ENCODE assay signal across 29 cellular contexts in genomic region chr15:59329091-59329490, GRCh38. TPM values are rescaled to one million over a fixed set of nuclear protein-coding genes. Genes with fewer than 3 reads are reported as not detected.
A peak's percentile ranks its signal among the peaks of the same experiment; 100 is the strongest.
DNase-seq lines count a peak whose midpoint lies in the region; ATAC-seq, FAIRE-seq and TF ChIP-seq lines count a peak whose summit lies in the region.
"Had no signal": no experiment of that assay in that cellular context is flagged by ENCODE, and none has a peak within 500 bp of the region (broad histone marks: within the 10 kb centered on the region; RNA-seq: fewer than 3 reads in every experiment).

No MANE protein-coding gene starts in this region.

- no peaks in the 10 kb centered on the region for H3K9me3 Mint-ChIP-seq in Calu3 (ENCODE audit: low read depth, unreplicated experiment)
- no peaks in the 10 kb centered on the region for H3K9me3 Mint-ChIP-seq in astrocyte (ENCODE audit: unreplicated experiment)
- H3K9me3 Mint-ChIP-seq: activated naive CD8-positive, alpha-beta T cell treated with anti-CD3 and anti-CD28 coated beads, Interleukin-2, amount 50 U/mL, for 24 hours; HFFc6; naive thymus-derived CD4-positive, alpha-beta T cell; stimulated activated naive CD8-positive, alpha-beta T cell treated with anti-CD3 and anti-CD28 coated beads, Interleukin-15, Interleukin-2, amounts not matched to agents 100 ng/mL and 50 ng/mL, for 24 hours had no signal

- peaks cover 96% of the 10 kb centered on the region for H3K79me2 ChIP-seq in astrocyte (ENCODE audit: insufficient read depth, low read length)

- no peak for TF ChIP-seq POLR2A in right lobe of liver (IDR thresholded peaks at IDR 0.05)

- FAIRE-seq in astrocyte (lab: Jason Lieb, UNC), result no peak
- FAIRE-seq: bronchial epithelial cell, G401.6, HTR-8/SVneo had no signal

- intact Hi-C loops in Calu3 (cut with micrococcal nuclease; ENCODE audit: unreplicated experiment) (loop anchor here (1.0 kb wide), 1 partner anchor 78 kb away; no protein-coding TSS in a partner anchor), right lobe of liver (cut with DNase I) (no loop called here)

- no peak for DNase-seq in Calu3
- no peak for DNase-seq in astrocyte (ENCODE audit: low read depth)
- no peak for DNase-seq in right lobe of liver
- no peak for DNase-seq in NCI-H1694 (lab: John Stamatoyannopoulos, UW)
- DNase-seq in activated naive CD4-positive, alpha-beta T cell treated with Interleukin-2 at 50 U/mL for 16 hours, result no peak
- no peak for DNase-seq in DMS 273 treated with DMSO at 0.1 percent for 48 hours (lab: John Stamatoyannopoulos, UW)
- DNase-seq: activated CD4-positive, CD25-positive, alpha-beta regulatory T cell treated with anti-CD3 and anti-CD28 coated beads, Interleukin-2, amount 50 U/mL, for 72 hours; activated CD8-positive, alpha-beta T cell treated with anti-CD3 and anti-CD28 coated beads, Interleukin-2, amount 10 ng/mL, durations not matched to agents 7 days and 5 days; activated gamma-delta T cell; activated naive CD8-positive, alpha-beta T cell treated with anti-CD3 and anti-CD28 coated beads, Interleukin-2, amount 50 U/mL, for 24 hours; CD4-positive, alpha-beta memory T cell; cortex of kidney; esophagus squamous epithelium; HFFc6; naive thymus-derived CD4-positive, alpha-beta T cell; NCI-H1436; NCI-H2107; NCI-H446; NCI-H82; retina; stimulated activated CD4-positive, alpha-beta T cell treated with anti-CD3 and anti-CD28 coated beads, Interleukin-15, amount 100 ng/mL, for 24 hours had no signal

- H3K4me1 Mint-ChIP-seq in Calu3 (ENCODE audit: low read depth, unreplicated experiment), result peaks cover 89% of the 10 kb centered on the region
- peaks cover 44% of the 10 kb centered on the region for H3K4me1 Mint-ChIP-seq in astrocyte (ENCODE audit: low read depth, unreplicated experiment)

- H3K27ac ChIP-seq in astrocyte (ENCODE audit: low read depth, low read length), result peak overlapping the region; percentile 60
- peak overlapping the region; percentile 17 to 71 (median 24) for H3K27ac ChIP-seq in right lobe of liver
- H3K27ac ChIP-seq: KMS-11 had no signal

- H3K4me3 ChIP-seq in astrocyte (ENCODE audit: insufficient read depth, low read depth, low read length) (no peak overlapping the region), right lobe of liver (no peak overlapping the region), skeletal muscle satellite cell (ENCODE audit: low read length) (no peak overlapping the region)
- H3K4me3 ChIP-seq: esophagus squamous epithelium, tibial artery had no signal

- no peaks in the 10 kb centered on the region for H3K27me3 Mint-ChIP-seq in Calu3 (ENCODE audit: unreplicated experiment)
- no peaks in the 10 kb centered on the region for H3K27me3 Mint-ChIP-seq in astrocyte (ENCODE audit: low read depth, unreplicated experiment)
- H3K27me3 Mint-ChIP-seq: activated naive CD8-positive, alpha-beta T cell treated with anti-CD3 and anti-CD28 coated beads, Interleukin-2, amount 50 U/mL, for 24 hours; stimulated activated naive CD8-positive, alpha-beta T cell treated with anti-CD3 and anti-CD28 coated beads, Interleukin-15, Interleukin-2, amounts not matched to agents 100 ng/mL and 50 ng/mL, for 24 hours had no signal

- CTCF ChIA-PET in Calu3 (lab: Charles Lee), result interaction anchor here (0.6 to 2.1 kb wide), 7 partner anchors 20 to 411 kb away, joined by 3 to 10 read pairs (median 5); no protein-coding TSS in a partner anchor

- no TSS peak for BruUV-seq in Calu3 (replicated peaks; lab: Mats Ljungman, UMichigan)

- WGBS in right lobe of liver (ENCODE audit: insufficient coverage, low coverage, low lambda C conversion rate, missing lambda C conversion rate), result 77% methylated on average over 4 of the region's 4 CpGs

- H3K9ac ChIP-seq in astrocyte (ENCODE audit: low read length) (peak overlapping the region; percentile 37), skeletal muscle satellite cell (ENCODE audit: low read depth, low read length) (peak overlapping the region; percentile 32)
- H3K9ac ChIP-seq: KMS-11 had no signal

- H3K4me1 ChIP-seq in astrocyte (ENCODE audit: insufficient read depth, low read length) (peaks cover 27% of the 10 kb centered on the region), right lobe of liver (peaks cover 0 to 48% (median 19%) of the 10 kb centered on the region in 4 donors), skeletal muscle satellite cell (ENCODE audit: control insufficient read depth, insufficient read depth, low read length) (peaks cover 20% of the 10 kb centered on the region)

- H3K27me3 ChIP-seq in astrocyte (ENCODE audit: insufficient read depth, low read length), result no peaks in the 10 kb centered on the region
- H3K27me3 ChIP-seq in right lobe of liver, result no peaks in the 10 kb centered on the region
- H3K27me3 ChIP-seq in skeletal muscle satellite cell (ENCODE audit: control insufficient read depth, insufficient read depth, low read length), result no peaks in the 10 kb centered on the region
- H3K27me3 ChIP-seq: esophagus squamous epithelium, tibial artery had no signal

- no peak for ATAC-seq in right lobe of liver
- no peak for ATAC-seq in HG03025 (IDR thresholded peaks at IDR 0.05; ENCODE audit: low FRiP score, unreplicated experiment)
- ATAC-seq: activated CD8-positive, alpha-beta T cell treated with anti-CD3 and anti-CD28 coated beads, Interleukin-2, amount 10 ng/mL, durations not matched to agents 7 days and 5 days; activated naive CD8-positive, alpha-beta T cell treated with anti-CD3 and anti-CD28 coated beads, Interleukin-2, amount 50 U/mL, for 24 hours; naive thymus-derived CD4-positive, alpha-beta T cell had no signal

- no peaks in the 10 kb centered on the region for H3K9me3 ChIP-seq in astrocyte (ENCODE audit: insufficient read depth, low read depth, low read length)
- no peaks in the 10 kb centered on the region for H3K9me3 ChIP-seq in right lobe of liver
- H3K9me3 ChIP-seq in skeletal muscle satellite cell (replicated peaks; ENCODE audit: low read length), result no peaks in the 10 kb centered on the region
- H3K9me3 ChIP-seq: esophagus squamous epithelium, tibial artery had no signal

- H3K36me3 ChIP-seq in astrocyte (ENCODE audit: insufficient read depth, low read length) (no peaks in the 10 kb centered on the region), right lobe of liver (no peaks in the 10 kb centered on the region), skeletal muscle satellite cell (ENCODE audit: insufficient read depth, low read length) (no peaks in the 10 kb centered on the region)
- H3K36me3 ChIP-seq: esophagus squamous epithelium, tibial artery had no signal

- peak overlapping the region; percentile 63 for H3K4me3 Mint-ChIP-seq in Calu3 (ENCODE audit: low read depth, unreplicated experiment)
- no peak overlapping the region for H3K4me3 Mint-ChIP-seq in astrocyte (ENCODE audit: unreplicated experiment)
- H3K4me3 Mint-ChIP-seq: activated CD8-positive, alpha-beta T cell treated with anti-CD3 and anti-CD28 coated beads, Interleukin-2, amount 10 ng/mL, durations not matched to agents 7 days and 5 days; activated naive CD8-positive, alpha-beta T cell treated with anti-CD3 and anti-CD28 coated beads, Interleukin-2, amount 50 U/mL, for 24 hours; CD4-positive, alpha-beta memory T cell; HFFc6; naive thymus-derived CD4-positive, alpha-beta T cell; stimulated activated naive CD8-positive, alpha-beta T cell treated with anti-CD3 and anti-CD28 coated beads, Interleukin-15, Interleukin-2, amounts not matched to agents 100 ng/mL and 50 ng/mL, for 24 hours had no signal

- H3K4me2 ChIP-seq in astrocyte (ENCODE audit: low read length), result peak overlapping the region; percentile 40
- H3K4me2 ChIP-seq in skeletal muscle satellite cell (ENCODE audit: low read length), result peak overlapping the region; percentile 12
- H3K4me2 ChIP-seq: KMS-11 had no signal

- peak overlapping the region; percentile 78 for H3K27ac Mint-ChIP-seq in Calu3 (ENCODE audit: unreplicated experiment)
- peak overlapping the region; percentile 91 for H3K27ac Mint-ChIP-seq in astrocyte (ENCODE audit: unreplicated experiment)
- H3K27ac Mint-ChIP-seq: activated CD8-positive, alpha-beta T cell treated with anti-CD3 and anti-CD28 coated beads, Interleukin-2, amount 10 ng/mL, durations not matched to agents 7 days and 5 days; activated naive CD8-positive, alpha-beta T cell treated with anti-CD3 and anti-CD28 coated beads, Interleukin-2, amount 50 U/mL, for 24 hours; CD4-positive, alpha-beta memory T cell; HFFc6; naive thymus-derived CD4-positive, alpha-beta T cell; stimulated activated naive CD8-positive, alpha-beta T cell treated with anti-CD3 and anti-CD28 coated beads, Interleukin-15, Interleukin-2, amounts not matched to agents 100 ng/mL and 50 ng/mL, for 24 hours had no signal

- no peak for TF ChIP-seq CTCF in Calu3 (IDR thresholded peaks at IDR 0.05; ENCODE audit: unreplicated experiment)
- no peak for TF ChIP-seq CTCF in astrocyte (IDR thresholded peaks at IDR 0.05; ENCODE audit: insufficient read depth, low read depth, low read length)
- TF ChIP-seq CTCF in right lobe of liver (IDR thresholded peaks at IDR 0.05), result no peak

- H3K36me3 Mint-ChIP-seq in Calu3 (ENCODE audit: insufficient read depth, unreplicated experiment) (peaks cover 47% of the 10 kb centered on the region), astrocyte (ENCODE audit: low read depth, unreplicated experiment) (peaks cover 4% of the 10 kb centered on the region)
- H3K36me3 Mint-ChIP-seq: CD4-positive, alpha-beta memory T cell had no signal

- peaks cover 70% of the 10 kb centered on the region for H4K20me1 ChIP-seq in astrocyte (ENCODE audit: insufficient read depth, low read length)

- H2AFZ ChIP-seq in astrocyte (ENCODE audit: low read depth, low read length), result no peak overlapping the region

RNA-seq across cellular contexts. Expression of gene MYO1E, which starts 43.6 kb away (rescaled TPM):
- total RNA-seq in Calu3 (2022) (617 and 655 TPM in 2 replicates), astrocyte (227 and 244 TPM in 2 replicates), right lobe of liver (100 to 1,000 TPM in 1 of 6 experiments, 10 to 100 TPM in 5; 45.2 to 139 (median 68.9) TPM)
- 210 and 249 TPM in 2 replicates for total RNA-seq in skeletal muscle satellite cell (2012; rRNA removed)
